In the genomic region with DNA sequence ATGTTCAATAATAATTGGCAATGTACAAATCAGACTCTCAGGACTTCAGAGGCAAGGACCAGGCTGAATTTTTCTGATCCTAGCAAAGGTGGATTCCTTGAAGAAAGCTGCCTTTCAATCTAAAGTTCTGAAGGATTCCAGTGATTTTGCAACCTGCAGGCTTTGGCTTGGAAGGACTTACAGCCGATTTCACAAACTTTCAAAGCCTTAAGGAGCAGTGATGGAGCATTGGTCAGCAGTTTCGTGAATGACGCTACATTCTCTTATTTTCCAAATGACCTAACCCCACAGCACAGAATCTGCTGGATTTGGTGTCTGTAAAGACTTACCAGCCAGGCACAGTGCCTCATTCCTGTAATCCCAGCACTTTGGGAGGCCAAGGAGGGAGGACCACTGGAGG, we compare ENCODE assay signal across 8 cellular contexts.
DNase-seq lines count a peak whose midpoint lies in the region; ATAC-seq and TF ChIP-seq lines count a peak whose summit lies in the region.

No MANE protein-coding gene starts in this region.

- H3K36me3 Mint-ChIP-seq in CD4-positive, alpha-beta memory T cell, result peaks cover 0 to 3% of the 10 kb centered on the region in 2 donors

- WGBS in esophagus squamous epithelium, 2 donors, result 92 to 100% methylated on average over 3 of the region's 3 CpGs
- WGBS in testis, 2 donors, result 82 to 89% methylated on average over 3 of the region's 3 CpGs

- H3K4me3 ChIP-seq in CD4-positive, alpha-beta memory T cell (ENCODE audit: low read length in 2 of 2), result no peak overlapping the region
- H3K4me3 ChIP-seq in RWPE2 (ENCODE audit: severe bottlenecking) (no peak overlapping the region), esophagus squamous epithelium (no peak overlapping the region), testis (no peak overlapping the region)

- H3K4me1 Mint-ChIP-seq in CD4-positive, alpha-beta memory T cell, result peaks cover 9 to 17% (median 13%) of the 10 kb centered on the region in 4 donors

- CTCF ChIA-PET in CD4-positive, alpha-beta memory T cell (lab: Charles Lee; ENCODE audit: partially characterized antibody), result interaction anchor here (1.5 to 3.6 kb wide), 2 partner anchors 9 to 975 kb away, joined by 4 to 18 read pairs; no protein-coding TSS in a partner anchor

- no peaks in the 10 kb centered on the region for H3K27me3 ChIP-seq in CD4-positive, alpha-beta memory T cell (ENCODE audit: insufficient read depth, low read length)
- H3K27me3 ChIP-seq in RWPE2 (ENCODE audit: insufficient read depth, poor library complexity, severe bottlenecking) (no peaks in the 10 kb centered on the region), esophagus squamous epithelium (no peaks in the 10 kb centered on the region), testis (no peaks in the 10 kb centered on the region)

- H3K27ac Mint-ChIP-seq in CD4-positive, alpha-beta memory T cell, result peak overlapping the region; percentile 94 to 99 (median 99)

- H3K9me3 Mint-ChIP-seq in CD4-positive, alpha-beta memory T cell, result peaks cover 0 to 4% (median 0%) of the 10 kb centered on the region in 8 donors

- ATAC-seq in RWPE2 (ENCODE audit: low read depth), result no peak
- peak; percentile 28 for ATAC-seq in sciatic nerve
- no peak for ATAC-seq in HG02610 (IDR thresholded peaks at IDR 0.05; ENCODE audit: unreplicated experiment)
- ATAC-seq in left colon, result no peak

- POLR2A ChIA-PET in CD4-positive, alpha-beta memory T cell (lab: Charles Lee; ENCODE audit: partially characterized antibody), result interaction anchor here (0.8 to 1.0 kb wide), 2 partner anchors 9 kb away, joined by 3 read pairs; no protein-coding TSS in a partner anchor

- H3K4me3 Mint-ChIP-seq in CD4-positive, alpha-beta memory T cell, result peak overlapping the region in 5 of 8 donors; percentile 15 to 86 (median 39)

- intact Hi-C loops in CD4-positive, alpha-beta memory T cell (cut with micrococcal nuclease), result loop anchor here (2.0 to 5.0 kb wide), 5 partner anchors 166 to 1059 kb away; a partner anchor contains a TSS
- intact Hi-C loops in esophagus squamous epithelium (cut with DNase I) (no loop called here), sciatic nerve (cut with DNase I) (no loop called here), left colon (cut with DNase I, micrococcal nuclease) (no loop called here), testis (cut with DNase I; ENCODE audit: low total_unique reads) (no loop called here)

- TF ChIP-seq POLR2A in esophagus squamous epithelium (IDR thresholded peaks at IDR 0.05) (no peak), testis (IDR thresholded peaks at IDR 0.05) (no peak)

- no peaks in the 10 kb centered on the region for H3K36me3 ChIP-seq in CD4-positive, alpha-beta memory T cell (ENCODE audit: insufficient read depth, low read length)
- H3K36me3 ChIP-seq in RWPE2 (ENCODE audit: low read depth), result no peaks in the 10 kb centered on the region
- no peaks in the 10 kb centered on the region for H3K36me3 ChIP-seq in esophagus squamous epithelium
- H3K36me3 ChIP-seq in testis (ENCODE audit: low read depth, missing control alignments), result no peaks in the 10 kb centered on the region

- peaks cover 10% of the 10 kb centered on the region for H3K4me1 ChIP-seq in CD4-positive, alpha-beta memory T cell (ENCODE audit: insufficient read depth, low read length)
- H3K4me1 ChIP-seq in RWPE2 (ENCODE audit: insufficient read depth, poor library complexity, severe bottlenecking) (peaks cover 18% of the 10 kb centered on the region), esophagus squamous epithelium (peaks cover 9 to 36% (median 13%) of the 10 kb centered on the region in 3 donors), testis (peaks cover 14% of the 10 kb centered on the region)

- no peaks in the 10 kb centered on the region for H3K9me3 ChIP-seq in CD4-positive, alpha-beta memory T cell (ENCODE audit: control insufficient read depth in 1 of 2, low read length in 2 of 2)
- no peaks in the 10 kb centered on the region for H3K9me3 ChIP-seq in RWPE2 (ENCODE audit: severe bottlenecking)
- H3K9me3 ChIP-seq in esophagus squamous epithelium, result no peaks in the 10 kb centered on the region
- H3K9me3 ChIP-seq in testis, result no peaks in the 10 kb centered on the region

- H3K27ac ChIP-seq in CD4-positive, alpha-beta memory T cell (ENCODE audit: low read depth, low read length), result peak overlapping the region; percentile 71
- H3K27ac ChIP-seq in RWPE2 (ENCODE audit: poor library complexity, severe bottlenecking) (peak overlapping the region; percentile 75), esophagus squamous epithelium (peak overlapping the region; percentile 74 to 99 (median 94)), testis (no peak overlapping the region)

- H3K27me3 Mint-ChIP-seq in CD4-positive, alpha-beta memory T cell, result no peaks in the 10 kb centered on the region

- DNase-seq in CD4-positive, alpha-beta memory T cell, result no peak
- no peak for DNase-seq in RWPE2 (ENCODE audit: low spot score)
- no peak for DNase-seq in esophagus squamous epithelium (lab: John Stamatoyannopoulos, UW)
- DNase-seq in sciatic nerve (ENCODE audit: low spot score), result no peak
- DNase-seq in NCI-H2171 treated with DMSO at 0.1 percent for 48 hours (lab: John Stamatoyannopoulos, UW), result no peak
- DNase-seq in left colon, result no peak
- no peak for DNase-seq in testis

- TF ChIP-seq CTCF in RWPE2 (IDR thresholded peaks at IDR 0.05; ENCODE audit: poor library complexity, severe bottlenecking) (no peak), esophagus squamous epithelium (IDR thresholded peaks at IDR 0.05) (no peak), testis (IDR thresholded peaks at IDR 0.05) (no peak)

Comparison
In these comparisons a context has a peak if more than half of its experiments do, and no peak if none do; other contexts are left out.
1. H3K27ac ChIP-seq: peak in CD4-positive, alpha-beta memory T cell (single experiment), RWPE2 (single experiment) and esophagus squamous epithelium (4 of 4); none in testis (0 of 2).